Comparison of ENCODE assay signal across 1 cellular context in genomic region chr10:96124230-96125141, GRCh38.
TF ChIP-seq lines count a peak whose summit lies in the region.

No MANE protein-coding gene starts in this region.

TF ChIP-seq in HepG2, 621 proteins besides CTCF, POLR2A, EP300 and RAD21 (continued from another document and continues in another):
- TF ChIP-seq CSRNP1 (CRISPR knock-in tag; IDR thresholded peaks at IDR 0.05) (peak; percentile 67; the same call in 1 of the 2 replicates), ZSCAN22 (CRISPR knock-in tag; IDR thresholded peaks at IDR 0.05) (no peak), IRF2 (CRISPR knock-in tag; IDR thresholded peaks at IDR 0.05) (no peak; the same call in 1 of the 2 replicates), FOXC1 (CRISPR knock-in tag; IDR thresholded peaks at IDR 0.05; ENCODE audit: borderline replicate concordance) (peak; percentile 89), DNMT3B (CRISPR knock-in tag; conservative IDR thresholded peaks at IDR 0.05) (0 out of 2 replicates have a peak, but pooled peaks have one; percentile 42), ZNF747 (CRISPR knock-in tag; IDR thresholded peaks at IDR 0.05; ENCODE audit: borderline replicate concordance) (0 out of 2 replicates have a peak, but pooled peaks have one; percentile 18), PPARG (CRISPR knock-in tag; conservative IDR thresholded peaks at IDR 0.05) (no peak), NFE2 (CRISPR knock-in tag; IDR thresholded peaks at IDR 0.05) (no peak), U2AF1 (optimal IDR thresholded peaks at IDR 0.05; ENCODE audit: low read depth, low read length) (no peak), MAZ (IDR thresholded peaks at IDR 0.05; ENCODE audit: borderline replicate concordance, low read depth, low read length) (0 out of 2 replicates have a peak, but pooled peaks have one; percentile 24), MAZ (CRISPR knock-in tag; IDR thresholded peaks at IDR 0.05; ENCODE audit: low read depth) (no peak; the same call in none of the 2 replicates), ZNF441 (CRISPR knock-in tag; IDR thresholded peaks at IDR 0.05; ENCODE audit: borderline replicate concordance) (0 out of 2 replicates have a peak, but pooled peaks have one; percentile 35), ISL2 (CRISPR knock-in tag; IDR thresholded peaks at IDR 0.05) (no peak), IRF9 (CRISPR knock-in tag; IDR thresholded peaks at IDR 0.05; ENCODE audit: borderline replicate concordance) (no peak), FLYWCH1 (CRISPR knock-in tag; IDR thresholded peaks at IDR 0.05) (peak; percentile 75; the same call in 1 of the 2 replicates), ZNF275 (CRISPR knock-in tag; IDR thresholded peaks at IDR 0.05; ENCODE audit: borderline replicate concordance) (no peak; the same call in 1 of the 2 replicates), SAFB2 (CRISPR knock-in tag; IDR thresholded peaks at IDR 0.05; ENCODE audit: borderline replicate concordance, low read depth) (no peak), DMTF1 (CRISPR knock-in tag; IDR thresholded peaks at IDR 0.05) (no peak), HNRNPH1 (optimal IDR thresholded peaks at IDR 0.05; ENCODE audit: low read depth, low read length) (peak; percentile 89), FOSL2 (CRISPR knock-in tag; IDR thresholded peaks at IDR 0.05) (peak; percentile 41; the same call in 1 of the 2 replicates), HOXA5 (CRISPR knock-in tag; IDR thresholded peaks at IDR 0.05) (0 out of 2 replicates have a peak, but pooled peaks have one; percentile 9), TBX3 (IDR thresholded peaks at IDR 0.05; ENCODE audit: borderline replicate concordance) (0 out of 2 replicates have a peak, but pooled peaks have one; percentile 19), SNAPC5 (CRISPR knock-in tag; IDR thresholded peaks at IDR 0.05; ENCODE audit: borderline replicate concordance) (peak; percentile 83; the same call in 1 of the 2 replicates), RBFOX2 (IDR thresholded peaks at IDR 0.05; ENCODE audit: low read depth, low read length) (peak; percentile 42; the same call in 1 of the 2 replicates), ZNF816 (CRISPR knock-in tag; IDR thresholded peaks at IDR 0.05; ENCODE audit: borderline replicate concordance) (no peak), PBX2 (CRISPR knock-in tag; IDR thresholded peaks at IDR 0.05) (no peak), ZNF513 (CRISPR knock-in tag; conservative IDR thresholded peaks at IDR 0.05) (no peak), NFATC3 (CRISPR knock-in tag; IDR thresholded peaks at IDR 0.05) (no peak), CSRNP2 (CRISPR knock-in tag; conservative IDR thresholded peaks at IDR 0.05; ENCODE audit: low read depth) (no peak), ZNF280B (CRISPR knock-in tag; IDR thresholded peaks at IDR 0.05; ENCODE audit: borderline replicate concordance) (no peak), ZC3H13 (CRISPR knock-in tag; IDR thresholded peaks at IDR 0.05) (no peak), AKNA (CRISPR knock-in tag; IDR thresholded peaks at IDR 0.05; ENCODE audit: borderline replicate concordance) (no peak), ZNF766 (CRISPR knock-in tag; IDR thresholded peaks at IDR 0.05; ENCODE audit: borderline replicate concordance) (no peak), THAP9 (CRISPR knock-in tag; IDR thresholded peaks at IDR 0.05; ENCODE audit: borderline replicate concordance) (peak; percentile 65; the same call in 1 of the 2 replicates), KDM1A (CRISPR knock-in tag; IDR thresholded peaks at IDR 0.05) (0 out of 2 replicates have a peak, but pooled peaks have one; percentile 3)
